In genomic region chrX:39293203-39293602, GRCh38 we compare ENCODE assay signal across 23 cellular contexts.
DNase-seq lines count a peak whose midpoint lies in the region; ATAC-seq and FAIRE-seq lines count a peak whose summit lies in the region.
"Had no signal": no experiment of that assay in that cellular context is flagged by ENCODE, and none has a peak within 500 bp of the region (broad histone marks: within the 10 kb centered on the region; RNA-seq: fewer than 3 reads in every experiment).

No MANE protein-coding gene starts in this region.

- H3K4me1 Mint-ChIP-seq in activated naive CD8-positive, alpha-beta T cell (ENCODE audit: low read depth), result peaks cover 38% of the 10 kb centered on the region
- H3K4me1 Mint-ChIP-seq in activated naive CD8-positive, alpha-beta T cell treated with anti-CD3 and anti-CD28 coated beads for 36 hours, result peaks cover 17% of the 10 kb centered on the region
- peaks cover 25% of the 10 kb centered on the region for H3K4me1 Mint-ChIP-seq in activated T-helper 2 cell treated with anti-CD3 and anti-CD28 coated beads, Interferon-gamma antibody, Interleukin-2, Interleukin-4, amounts not matched to agents 10 μg/mL and 5 μg/mL and 100 μg/mL, durations not matched to agents 14 hours and 24 hours and 36 hours (ENCODE audit: low read depth)
- H3K4me1 Mint-ChIP-seq: CD4-positive, alpha-beta memory T cell had no signal

- H3K27ac Mint-ChIP-seq in activated naive CD8-positive, alpha-beta T cell, result peak overlapping the region; percentile 68
- no peak overlapping the region for H3K27ac Mint-ChIP-seq in activated naive CD8-positive, alpha-beta T cell treated with anti-CD3 and anti-CD28 coated beads for 36 hours
- peak overlapping the region; percentile 40 for H3K27ac Mint-ChIP-seq in activated T-helper 2 cell treated with anti-CD3 and anti-CD28 coated beads, Interferon-gamma antibody, Interleukin-2, Interleukin-4, amounts not matched to agents 10 μg/mL and 5 μg/mL and 100 μg/mL, durations not matched to agents 14 hours and 24 hours and 36 hours

- H3K36me3 Mint-ChIP-seq in activated naive CD8-positive, alpha-beta T cell, result peaks cover 7% of the 10 kb centered on the region
- peaks cover 28% of the 10 kb centered on the region for H3K36me3 Mint-ChIP-seq in activated naive CD8-positive, alpha-beta T cell treated with anti-CD3 and anti-CD28 coated beads for 36 hours
- peaks cover 69% of the 10 kb centered on the region for H3K36me3 Mint-ChIP-seq in activated T-helper 2 cell treated with anti-CD3 and anti-CD28 coated beads, Interferon-gamma antibody, Interleukin-2, Interleukin-4, amounts not matched to agents 10 μg/mL and 5 μg/mL and 100 μg/mL, durations not matched to agents 14 hours and 24 hours and 36 hours (ENCODE audit: low read depth)

- H3K27me3 Mint-ChIP-seq in activated naive CD8-positive, alpha-beta T cell, result no peaks in the 10 kb centered on the region
- H3K27me3 Mint-ChIP-seq in activated naive CD8-positive, alpha-beta T cell treated with anti-CD3 and anti-CD28 coated beads for 36 hours, result no peaks in the 10 kb centered on the region
- no peaks in the 10 kb centered on the region for H3K27me3 Mint-ChIP-seq in activated T-helper 2 cell treated with anti-CD3 and anti-CD28 coated beads, Interferon-gamma antibody, Interleukin-2, Interleukin-4, amounts not matched to agents 10 μg/mL and 5 μg/mL and 100 μg/mL, durations not matched to agents 14 hours and 24 hours and 36 hours (ENCODE audit: low read depth)
- H3K27me3 Mint-ChIP-seq: CD4-positive, alpha-beta memory T cell had no signal

- H3K4me3 Mint-ChIP-seq in activated naive CD8-positive, alpha-beta T cell, result no peak overlapping the region
- no peak overlapping the region for H3K4me3 Mint-ChIP-seq in activated naive CD8-positive, alpha-beta T cell treated with anti-CD3 and anti-CD28 coated beads for 36 hours
- no peak overlapping the region for H3K4me3 Mint-ChIP-seq in activated T-helper 2 cell treated with anti-CD3 and anti-CD28 coated beads, Interferon-gamma antibody, Interleukin-2, Interleukin-4, amounts not matched to agents 10 μg/mL and 5 μg/mL and 100 μg/mL, durations not matched to agents 14 hours and 24 hours and 36 hours (ENCODE audit: low read depth)
- H3K4me3 Mint-ChIP-seq: CD4-positive, alpha-beta memory T cell had no signal

- H3K9me3 Mint-ChIP-seq in activated naive CD8-positive, alpha-beta T cell (ENCODE audit: low read depth), result no peaks in the 10 kb centered on the region
- H3K9me3 Mint-ChIP-seq in activated naive CD8-positive, alpha-beta T cell treated with anti-CD3 and anti-CD28 coated beads for 36 hours, result peaks cover 12% of the 10 kb centered on the region
- peaks cover 22% of the 10 kb centered on the region for H3K9me3 Mint-ChIP-seq in activated T-helper 2 cell treated with anti-CD3 and anti-CD28 coated beads, Interferon-gamma antibody, Interleukin-2, Interleukin-4, amounts not matched to agents 10 μg/mL and 5 μg/mL and 100 μg/mL, durations not matched to agents 14 hours and 24 hours and 36 hours

- FAIRE-seq in GM19239 (lab: Jason Lieb, UNC), result peak; percentile 33
- FAIRE-seq: GM12878, H54, HepG2, K562 had no signal

- DNase-seq in activated naive CD8-positive, alpha-beta T cell treated with anti-CD3 and anti-CD28 coated beads for 36 hours, result no peak
- no peak for DNase-seq in GM19239 (ENCODE audit: insufficient read length, low spot score)
- no peak for DNase-seq in activated T-helper 2 cell treated with anti-CD3 and anti-CD28 coated beads, Interferon-gamma antibody, Interleukin-2, Interleukin-4, amounts not matched to agents 10 μg/mL and 5 μg/mL and 100 μg/mL, durations not matched to agents 14 hours and 24 hours and 36 hours (ENCODE audit: low spot score)
- DNase-seq: Caco-2; CD4-positive, alpha-beta memory T cell; DMS 273 treated with DMSO at 0.1 percent for 48 hours; DMS79 treated with DMSO at 0.1 percent for 48 hours; MG63; NCI-H1048; NCI-H1417 treated with DMSO at 0.1 percent for 48 hours; NCI-H187; NCI-H446; NCI-H526 treated with DMSO at 0.1 percent for 48 hours; PC-3; SHP77 had no signal

- intact Hi-C loops in activated T-helper 2 cell treated with anti-CD3 and anti-CD28 coated beads, Interferon-gamma antibody, Interleukin-2, Interleukin-4, amounts not matched to agents 10 μg/mL and 5 μg/mL and 100 μg/mL, durations not matched to agents 14 hours and 24 hours and 36 hours (cut with micrococcal nuclease), result no loop called here

- ATAC-seq in GM21423 (IDR thresholded peaks at IDR 0.05; ENCODE audit: unreplicated experiment) (no peak), HG02981 (IDR thresholded peaks at IDR 0.05; ENCODE audit: unreplicated experiment) (no peak), HG02678 (IDR thresholded peaks at IDR 0.05; ENCODE audit: unreplicated experiment) (no peak)
- ATAC-seq: GM12878, HepG2, K562, PC-3 had no signal
